ENCODE assay signal across 11 cellular contexts in genomic region chr7:116443101-116443523, GRCh38. TPM values are rescaled to one million over a fixed set of nuclear protein-coding genes. Genes with fewer than 3 reads are reported as not detected.
A peak's percentile ranks its signal among the peaks of the same experiment; 100 is the strongest.
DNase-seq lines count a peak whose midpoint lies in the region; ATAC-seq and TF ChIP-seq lines count a peak whose summit lies in the region.
"Had no signal": no experiment of that assay in that cellular context is flagged by ENCODE, and none has a peak within 500 bp of the region (broad histone marks: within the 10 kb centered on the region; RNA-seq: fewer than 3 reads in every experiment).

No MANE protein-coding gene starts in this region.

- H4K20me1 ChIP-seq in osteoblast (ENCODE audit: insufficient read depth, low read length): no peaks in the 10 kb centered on the region

- intact Hi-C loops in Panc1 (cut with micrococcal nuclease; ENCODE audit: unreplicated experiment): loop anchor here (5.0 to 10.0 kb wide), 2 partner anchors 52 to 86 kb away; partner anchors contain the start of gene CAV2

- H2AFZ ChIP-seq in osteoblast (ENCODE audit: low read length): no peak overlapping the region

- no peak for TF ChIP-seq POLR2A in GM18505 (IDR thresholded peaks at IDR 0.05; ENCODE audit: borderline replicate concordance, extremely low read depth, insufficient read depth, insufficient read length)

- H3K9me3 ChIP-seq in Panc1 (ENCODE audit: control insufficient read depth, insufficient read depth, low read depth, low read length) (peaks cover 6% of the 10 kb centered on the region; the same call in 1 of the 2 replicates), osteoblast (ENCODE audit: low read depth, low read length) (no peaks in the 10 kb centered on the region)

- peak overlapping the region; percentile 96 for H3K27ac ChIP-seq in Panc1 (ENCODE audit: low read length)
- peak overlapping the region; percentile 76 for H3K27ac ChIP-seq in osteoblast (ENCODE audit: low read depth, low read length)

- CTCF ChIA-PET in BJ (lab: Yijun Ruan, JAX): interaction anchor here (1.5 to 3.2 kb wide), 4 partner anchors 52 to 184 kb away, joined by 4 to 25 read pairs (median 8); partner anchors contain the start of gene CAV1
- CTCF ChIA-PET in Panc1 (lab: Charles Lee): no interaction called here

- BruUV-seq in Panc1 (replicated peaks; lab: Mats Ljungman, UMichigan): no TSS peak

- no peak overlapping the region for H3K4me3 ChIP-seq in BJ (ENCODE audit: low read depth, low read length)
- H3K4me3 ChIP-seq in Panc1 (ENCODE audit: low read depth in 2 of 2, low read length in 2 of 2): no peak overlapping the region
- no peak overlapping the region for H3K4me3 ChIP-seq in osteoblast (ENCODE audit: insufficient read depth, low read length)

- H3K4me1 ChIP-seq in Panc1 (ENCODE audit: control insufficient read depth, insufficient read depth, low read length) (peaks cover 23% of the 10 kb centered on the region), osteoblast (ENCODE audit: insufficient read depth, low read length) (peaks cover 47% of the 10 kb centered on the region)

- no peaks in the 10 kb centered on the region for H3K27me3 ChIP-seq in BJ (ENCODE audit: control insufficient read depth, insufficient read depth, low read length)
- H3K27me3 ChIP-seq in Panc1 (ENCODE audit: control insufficient read depth, insufficient read depth, low read length): no peaks in the 10 kb centered on the region
- no peaks in the 10 kb centered on the region for H3K27me3 ChIP-seq in osteoblast (ENCODE audit: insufficient read depth, low read length)

- no peak for TF ChIP-seq CTCF in BJ (IDR thresholded peaks at IDR 0.05; ENCODE audit: insufficient read depth, low read depth, low read length)
- no peak for TF ChIP-seq CTCF in Panc1 (IDR thresholded peaks at IDR 0.05)
- TF ChIP-seq CTCF in osteoblast (IDR thresholded peaks at IDR 0.05; ENCODE audit: extremely low read depth, low read depth, low read length): no peak

- H3K4me2 ChIP-seq in osteoblast (ENCODE audit: insufficient read depth, low read length): peak overlapping the region; percentile 48

- no peaks in the 10 kb centered on the region for H3K79me2 ChIP-seq in osteoblast (ENCODE audit: insufficient read depth, low read length)

- DNase-seq in BJ (ENCODE audit: low read depth) (peak; percentile 81), Panc1 (ENCODE audit: low read depth, low spot score) (peak; percentile 95), osteoblast (ENCODE audit: insufficient read length, low spot score, missing footprints) (peak; percentile 88), NCI-H1930 (lab: John Stamatoyannopoulos, UW) (no peak)
- DNase-seq in stimulated activated CD8-positive, alpha-beta memory T cell treated with anti-CD3 and anti-CD28 coated beads, Interleukin-4, amount 100 ng/mL, for 48 hours: no peak
- DNase-seq: central memory CD4-positive, alpha-beta T cell; NCI-H1105 treated with DMSO at 0.1 percent for 48 hours; SIG-M5 had no signal

- in situ Hi-C loops in Panc1 (cut with HindIII; ENCODE audit: low pct_unique_long_range_greater_than_20kb, low sequenced_read_pairs): no loop called here

- no peaks in the 10 kb centered on the region for H3K36me3 ChIP-seq in BJ (ENCODE audit: control insufficient read depth, insufficient read depth, low read length)
- H3K36me3 ChIP-seq in Panc1 (ENCODE audit: control insufficient read depth, insufficient read depth, low read length): no peaks in the 10 kb centered on the region; the same call in 1 of the 2 replicates
- H3K36me3 ChIP-seq in osteoblast (ENCODE audit: insufficient read depth, low read length): no peaks in the 10 kb centered on the region

- POLR2A ChIA-PET in BJ (lab: Charles Lee): interaction anchor here (0.6 to 0.9 kb wide), 2 partner anchors 79 to 83 kb away, joined by 3 read pairs; no protein-coding TSS in a partner anchor
- POLR2A ChIA-PET in Panc1 (lab: Charles Lee): interaction anchor here (0.6 kb wide), 2 partner anchors 79 to 262 kb away, joined by 3 read pairs; no protein-coding TSS in a partner anchor

- peak; percentile 94 for ATAC-seq in Panc1
- ATAC-seq in esophagus mucosa: peak; percentile 88
- ATAC-seq in GM18505 (IDR thresholded peaks at IDR 0.05; ENCODE audit: unreplicated experiment): no peak
- ATAC-seq in GM21390 (IDR thresholded peaks at IDR 0.05; ENCODE audit: unreplicated experiment): no peak

RNA-seq across cellular contexts. Expression of gene CAV2, which starts 56.4 kb away (rescaled TPM):
- 245 and 263 TPM in 2 replicates for polyA plus RNA-seq in BJ (2011; rRNA removed)
- polyA minus RNA-seq in BJ (2011; rRNA and poly(A)+ RNA removed): 116 and 163 TPM in 2 replicates
- 217 TPM for total RNA-seq in Panc1 (2021; ENCODE audit: unreplicated experiment)
- 199 TPM for polyA plus RNA-seq in Panc1 (2012; ENCODE audit: insufficient read length)
- total RNA-seq in esophagus mucosa: 50.2 TPM
- total RNA-seq in osteoblast: 62.8 and 67.3 TPM in 2 replicates

Comparison
In these comparisons a context has a peak if more than half of its experiments do, and no peak if none do; other contexts are left out.
1. DNase-seq: peak in BJ (single experiment), Panc1 (single experiment) and osteoblast (single experiment); none in stimulated activated CD8-positive, alpha-beta memory T cell treated with anti-CD3 and anti-CD28 coated beads, Interleukin-4, amount 100 ng/mL, for 48 hours (single experiment) and NCI-H1930 (0 of 2).
2. ATAC-seq: peak in Panc1 (single experiment) and esophagus mucosa (single experiment); none in GM18505 (single experiment) and GM21390 (single experiment).